Comparison of ENCODE assay signal across 8 cellular contexts in genomic region chr7:99557940-99558305, GRCh38. TPM values are rescaled to one million over a fixed set of nuclear protein-coding genes. Genes with fewer than 3 reads are reported as not detected.
DNase-seq lines count a peak whose midpoint lies in the region; ATAC-seq lines count a peak whose summit lies in the region.

No MANE protein-coding gene starts in this region.

- H3K4me3 Mint-ChIP-seq in CD8-positive, alpha-beta memory T cell, result peak overlapping the region; percentile 93 to 100 (median 99)
- H3K4me3 Mint-ChIP-seq in effector memory CD8-positive, alpha-beta T cell, result peak overlapping the region; percentile 92 to 93

- H3K27ac ChIP-seq in CD8-positive, alpha-beta memory T cell (ENCODE audit: low read depth, low read length), result peak overlapping the region; percentile 98
- H3K27ac ChIP-seq in Karpas-422 (ENCODE audit: low read length) (peak overlapping the region; percentile 90), neuronal stem cell (replicated peaks; ENCODE audit: low read length) (peak overlapping the region; percentile 77)

- H3K4me1 Mint-ChIP-seq in CD8-positive, alpha-beta memory T cell, result peaks cover 47 to 75% (median 54%) of the 10 kb centered on the region in 3 donors
- H3K4me1 Mint-ChIP-seq in effector memory CD8-positive, alpha-beta T cell (ENCODE audit: low read depth in 2 of 2), result peaks cover 40 to 43% of the 10 kb centered on the region in 2 donors

- no peak overlapping the region for H2BK120ac ChIP-seq in neuronal stem cell (ENCODE audit: low read depth, low read length)

- no peaks in the 10 kb centered on the region for H3K9me3 ChIP-seq in CD8-positive, alpha-beta memory T cell (ENCODE audit: low read length)
- H3K9me3 ChIP-seq in Karpas-422 (ENCODE audit: low read length), result no peaks in the 10 kb centered on the region
- no peaks in the 10 kb centered on the region for H3K9me3 ChIP-seq in neuronal stem cell (replicated peaks in 1 of 2; ENCODE audit: control insufficient read depth in 2 of 2, insufficient read depth in 1 of 2, low read depth in 1 of 2, low read length in 2 of 2)

- no peak overlapping the region for H2BK12ac ChIP-seq in neuronal stem cell (ENCODE audit: low read length)

- peaks cover 0 to 75% (median 13%) of the 10 kb centered on the region in 3 donors for H3K36me3 Mint-ChIP-seq in CD8-positive, alpha-beta memory T cell
- peaks cover 53% of the 10 kb centered on the region for H3K36me3 Mint-ChIP-seq in effector memory CD8-positive, alpha-beta T cell (ENCODE audit: insufficient read depth)

- H2BK15ac ChIP-seq in neuronal stem cell (ENCODE audit: low read length), result no peak overlapping the region

- peak overlapping the region; percentile 98 for H4K8ac ChIP-seq in neuronal stem cell (ENCODE audit: low read depth, low read length)

- peak overlapping the region; percentile 90 for H3K23ac ChIP-seq in neuronal stem cell (ENCODE audit: low read depth, low read length, poor library complexity)

- peaks cover 68% of the 10 kb centered on the region for H3K79me2 ChIP-seq in Karpas-422 (ENCODE audit: low read length)

- no CpG with 5 or more reads among the region's 17 CpGs for WGBS in neuronal stem cell (ENCODE audit: extremely low coverage in 2 of 2, insufficient read length in 2 of 2, insufficient replicate concordance in 1 of 2), 2 donors

- H3K79me1 ChIP-seq in neuronal stem cell (ENCODE audit: low read depth, low read length), result peaks cover 12% of the 10 kb centered on the region

- CTCF ChIA-PET in CD8-positive, alpha-beta memory T cell (lab: Charles Lee), result interaction anchor here (0.9 to 2.6 kb wide), 5 partner anchors 23 to 67 kb away, joined by 3 to 7 read pairs (median 4); partner anchors contain the start of genes ZKSCAN5 and ZNF394

- no peaks in the 10 kb centered on the region for H3K9me2 ChIP-seq in Karpas-422 (replicated peaks; ENCODE audit: insufficient read depth, low read length)

- peak overlapping the region; percentile 97 for H4K91ac ChIP-seq in neuronal stem cell (ENCODE audit: low read depth, low read length, poor library complexity)

- H3K9me3 Mint-ChIP-seq in CD8-positive, alpha-beta memory T cell, result peaks cover 0 to 1% (median 0%) of the 10 kb centered on the region in 5 donors
- no peaks in the 10 kb centered on the region for H3K9me3 Mint-ChIP-seq in effector memory CD8-positive, alpha-beta T cell

- peak overlapping the region; percentile 96 for H2AK5ac ChIP-seq in neuronal stem cell (ENCODE audit: low read depth, low read length)

- peak overlapping the region; percentile 100 for H3K9ac ChIP-seq in Karpas-422 (ENCODE audit: low read length)
- peak overlapping the region; percentile 100 for H3K9ac ChIP-seq in neuronal stem cell (ENCODE audit: low read depth, low read length, poor library complexity)

- no peak for DNase-seq in CD8-positive, alpha-beta memory T cell
- no peak for DNase-seq in Karpas-422
- DNase-seq in effector memory CD8-positive, alpha-beta T cell, result no peak
- DNase-seq in neuronal stem cell (ENCODE audit: low spot score), result no peak
- DNase-seq in amniotic stem cell (lab: John Stamatoyannopoulos, UW), result no peak
- DNase-seq in putamen (ENCODE audit: low spot score), result no peak
- no peak for DNase-seq in SK-N-DZ (ENCODE audit: low spot score)

- H2BK5ac ChIP-seq in neuronal stem cell (ENCODE audit: low read length), result peak overlapping the region; percentile 88

- no peaks in the 10 kb centered on the region for H3K27me3 ChIP-seq in CD8-positive, alpha-beta memory T cell (ENCODE audit: insufficient read depth, low read length, poor library complexity, severe bottlenecking)
- H3K27me3 ChIP-seq in Karpas-422 (ENCODE audit: low read length) (no peaks in the 10 kb centered on the region), neuronal stem cell (ENCODE audit: control insufficient read depth in 3 of 3, insufficient read depth in 3 of 3, low read depth in 1 of 3, low read length in 3 of 3) (no peaks in the 10 kb centered on the region)

- peaks cover 33% of the 10 kb centered on the region for H3K4me1 ChIP-seq in CD8-positive, alpha-beta memory T cell (ENCODE audit: insufficient read depth, low read length)
- H3K4me1 ChIP-seq in Karpas-422 (ENCODE audit: low read length) (peaks cover 29% of the 10 kb centered on the region), neuronal stem cell (ENCODE audit: control insufficient read depth in 2 of 2, insufficient read depth in 1 of 2, low read depth in 1 of 2, low read length in 2 of 2) (peaks cover 6% of the 10 kb centered on the region in 2 donors)

- H3K4ac ChIP-seq in neuronal stem cell (ENCODE audit: low read length), result peak overlapping the region; percentile 91

- H3K36me3 ChIP-seq in CD8-positive, alpha-beta memory T cell (ENCODE audit: insufficient read depth, low read length), result peaks cover 23% of the 10 kb centered on the region
- peaks cover 51% of the 10 kb centered on the region for H3K36me3 ChIP-seq in Karpas-422 (ENCODE audit: insufficient read depth, low read length)
- peaks cover 31 to 67% of the 10 kb centered on the region in 2 donors for H3K36me3 ChIP-seq in neuronal stem cell (replicated peaks in 1 of 2; ENCODE audit: control insufficient read depth in 2 of 2, insufficient read depth in 2 of 2, low read length in 2 of 2)

- H3K27me3 Mint-ChIP-seq in CD8-positive, alpha-beta memory T cell, result peaks cover 0 to 2% of the 10 kb centered on the region in 2 donors
- H3K27me3 Mint-ChIP-seq in effector memory CD8-positive, alpha-beta T cell, result no peaks in the 10 kb centered on the region

- peak overlapping the region; percentile 49; the same call in 1 of the 2 replicates for H2AFZ ChIP-seq in Karpas-422 (ENCODE audit: low read length)
- peak overlapping the region; percentile 90 for H2AFZ ChIP-seq in neuronal stem cell (ENCODE audit: low read length)

- peak overlapping the region; percentile 86 for H3K4me3 ChIP-seq in CD8-positive, alpha-beta memory T cell (ENCODE audit: low read length)
- H3K4me3 ChIP-seq in Karpas-422 (ENCODE audit: low read length) (peak overlapping the region; percentile 89), neuronal stem cell (ENCODE audit: low read length in 2 of 2) (peak overlapping the region; percentile 89 to 99)

- peak overlapping the region; percentile 97 to 100 (median 99) for H3K27ac Mint-ChIP-seq in CD8-positive, alpha-beta memory T cell
- H3K27ac Mint-ChIP-seq in effector memory CD8-positive, alpha-beta T cell, result peak overlapping the region; percentile 96 to 98

- ATAC-seq in GM21526 (IDR thresholded peaks at IDR 0.05; ENCODE audit: low FRiP score, unreplicated experiment), result peak; percentile 32
- ATAC-seq in effector memory CD8-positive, alpha-beta T cell (replicated peaks), result peak; percentile 61

- H3K4me2 ChIP-seq in Karpas-422 (ENCODE audit: low read depth, low read length, poor library complexity, severe bottlenecking) (peak overlapping the region; percentile 76), neuronal stem cell (ENCODE audit: insufficient read depth, low read length, poor library complexity, severe bottlenecking) (peak overlapping the region; percentile 85)

- POLR2A ChIA-PET in CD8-positive, alpha-beta memory T cell (lab: Charles Lee), result interaction anchor here (0.6 to 3.6 kb wide), 14 partner anchors 19 to 1587 kb away, joined by 3 to 34 read pairs (median 4); partner anchors contain the start of genes BUD31, PDAP1, TRIM4 and ZCWPW1

- peak overlapping the region; percentile 86 for H3K14ac ChIP-seq in neuronal stem cell (ENCODE audit: low read length)

- no peaks in the 10 kb centered on the region; the same call in 1 of the 2 replicates for H4K20me1 ChIP-seq in Karpas-422 (ENCODE audit: insufficient read depth, low read depth, low read length)

- peak overlapping the region; percentile 99 for H3K18ac ChIP-seq in neuronal stem cell (ENCODE audit: low read length)

RNA-seq across cellular contexts. Expression of gene ZNF655, which starts 0.5 kb away (rescaled TPM):
- 10 to 100 TPM; 55.8 to 58.2 TPM for total RNA-seq in CD8-positive, alpha-beta memory T cell
- 91.6 TPM for polyA plus RNA-seq in CD8-positive, alpha-beta memory T cell
- total RNA-seq in Karpas-422 (2014; rRNA removed; shearing (Covaris generic); ENCODE audit: low replicate concordance), result 169 TPM in 2 replicates
- polyA plus RNA-seq in neuronal stem cell (2013, experiment 1 of 2), result 27.3 TPM
- polyA plus RNA-seq in neuronal stem cell (2013, experiment 2 of 2), result 27.7 TPM
- polyA plus RNA-seq in SK-N-DZ (2014; cell fraction: cytosol; rRNA removed), result 54.5 and 66.1 TPM in 2 replicates
- 47.6 and 76.7 TPM in 2 replicates for polyA plus RNA-seq in SK-N-DZ (2014; cell fraction: nucleus; rRNA removed)

RNA-seq across cellular contexts. Expression of gene FAM200A, which starts 6.0 kb away (rescaled TPM):
- total RNA-seq in CD8-positive, alpha-beta memory T cell, result 1 to 10 TPM; 7.9 to 8.4 TPM
- polyA plus RNA-seq in CD8-positive, alpha-beta memory T cell, result 7.6 TPM
- 3.7 and 6.5 TPM in 2 replicates for total RNA-seq in Karpas-422 (2014; rRNA removed; shearing (Covaris generic); ENCODE audit: low replicate concordance)
- 8.0 TPM for polyA plus RNA-seq in neuronal stem cell (2013, experiment 1 of 2)
- 7.9 TPM for polyA plus RNA-seq in neuronal stem cell (2013, experiment 2 of 2)
- 15.0 and 19.9 TPM in 2 replicates for polyA plus RNA-seq in SK-N-DZ (2014; cell fraction: cytosol; rRNA removed)
- polyA plus RNA-seq in SK-N-DZ (2014; cell fraction: nucleus; rRNA removed), result 4.9 and 5.4 TPM in 2 replicates

RNA-seq across cellular contexts. Expression of gene TMEM225B, which starts 40.1 kb away (rescaled TPM):
- under 1 TPM; 0.55 to 0.70 TPM for total RNA-seq in CD8-positive, alpha-beta memory T cell
- polyA plus RNA-seq in CD8-positive, alpha-beta memory T cell, result 1.5 TPM
- total RNA-seq in Karpas-422 (2014; rRNA removed; shearing (Covaris generic); ENCODE audit: low replicate concordance), result 1.6 TPM in 1 of 2 replicates, not detected in the other
- polyA plus RNA-seq in neuronal stem cell (2013, experiment 1 of 2), result 1.3 TPM
- polyA plus RNA-seq in neuronal stem cell (2013, experiment 2 of 2), result 1.5 TPM
- 0.18 and 2.8 TPM in 2 replicates for polyA plus RNA-seq in SK-N-DZ (2014; cell fraction: cytosol; rRNA removed)
- 0.57 TPM in 1 of 2 replicates, not detected in the other for polyA plus RNA-seq in SK-N-DZ (2014; cell fraction: nucleus; rRNA removed)

RNA-seq across cellular contexts. Expression of gene ZKSCAN5, which starts 53.5 kb away (rescaled TPM):
- 1 to 10 TPM; 8.4 TPM for total RNA-seq in CD8-positive, alpha-beta memory T cell
- 5.0 TPM for polyA plus RNA-seq in CD8-positive, alpha-beta memory T cell
- 11.9 and 14.5 TPM in 2 replicates for total RNA-seq in Karpas-422 (2014; rRNA removed; shearing (Covaris generic); ENCODE audit: low replicate concordance)
- polyA plus RNA-seq in neuronal stem cell (2013, experiment 1 of 2), result 10.5 TPM
- polyA plus RNA-seq in neuronal stem cell (2013, experiment 2 of 2), result 10.3 TPM
- 13.8 and 15.4 TPM in 2 replicates for polyA plus RNA-seq in SK-N-DZ (2014; cell fraction: cytosol; rRNA removed)
- polyA plus RNA-seq in SK-N-DZ (2014; cell fraction: nucleus; rRNA removed), result 12.2 TPM in 2 replicates

RNA-seq across cellular contexts. Expression of gene ZNF394, which starts 57.8 kb away (rescaled TPM):
- 10 to 100 TPM; 34.1 to 35.0 TPM for total RNA-seq in CD8-positive, alpha-beta memory T cell
- 65.6 TPM for polyA plus RNA-seq in CD8-positive, alpha-beta memory T cell
- 40.4 and 40.8 TPM in 2 replicates for total RNA-seq in Karpas-422 (2014; rRNA removed; shearing (Covaris generic); ENCODE audit: low replicate concordance)
- polyA plus RNA-seq in neuronal stem cell (2013, experiment 1 of 2), result 7.7 TPM
- polyA plus RNA-seq in neuronal stem cell (2013, experiment 2 of 2), result 7.6 TPM
- polyA plus RNA-seq in SK-N-DZ (2014; cell fraction: cytosol; rRNA removed), result 17.2 and 20.5 TPM in 2 replicates
- polyA plus RNA-seq in SK-N-DZ (2014; cell fraction: nucleus; rRNA removed), result 8.0 and 27.3 TPM in 2 replicates
